ENCODE assay signal across 17 cellular contexts in the genomic region with DNA sequence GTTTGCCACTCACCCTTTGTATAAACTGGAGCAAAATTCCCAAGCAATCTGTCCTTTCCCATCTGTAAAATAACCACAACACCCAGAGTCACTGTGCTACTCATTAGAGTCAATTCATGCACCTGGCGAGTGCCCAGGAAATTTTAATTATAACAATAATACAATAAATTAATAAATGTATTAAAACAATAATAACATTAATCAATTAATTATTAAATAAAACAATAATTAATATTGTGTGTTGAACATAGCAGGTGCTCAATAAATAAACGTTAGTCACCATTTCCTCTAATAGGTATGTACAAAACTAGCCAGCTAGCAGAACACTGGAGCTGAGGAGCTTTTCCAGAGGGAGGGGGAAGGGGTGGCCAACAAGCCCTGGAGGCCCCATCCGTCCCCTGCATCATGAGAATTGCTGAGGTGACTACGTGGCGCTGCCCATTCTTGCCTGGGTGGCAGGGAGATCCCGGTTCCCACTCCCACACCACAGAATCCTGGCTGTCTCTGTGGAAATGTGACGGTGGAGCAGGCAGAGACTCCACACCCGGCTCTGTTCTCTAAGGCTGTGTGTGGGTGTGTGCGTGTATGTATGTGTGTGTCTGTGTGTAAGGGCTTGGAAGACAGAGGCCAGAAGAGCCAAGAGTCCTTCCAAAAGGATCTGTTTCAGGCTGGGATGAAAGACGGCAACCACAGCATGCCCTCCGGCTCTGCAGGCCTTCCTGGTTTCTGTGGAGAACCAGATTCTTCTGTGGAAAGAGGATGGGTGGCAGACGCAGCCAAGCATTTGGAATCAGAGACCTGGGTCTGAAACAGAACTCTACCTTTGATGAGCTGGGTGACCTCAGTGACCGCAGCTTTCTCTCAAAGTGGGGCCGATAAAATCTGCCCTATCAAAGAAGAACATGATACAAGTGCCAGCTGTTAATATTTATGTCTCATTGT. TPM values are rescaled to one million over a fixed set of nuclear protein-coding genes. Genes with fewer than 3 reads are reported as not detected.
DNase-seq lines count a peak whose midpoint lies in the region; TF ChIP-seq lines count a peak whose summit lies in the region.
"Had no signal": no experiment of that assay in that cellular context is flagged by ENCODE, and none has a peak within 500 bp of the region (broad histone marks: within the 10 kb centered on the region; RNA-seq: fewer than 3 reads in every experiment).

No MANE protein-coding gene starts in this region.

- H3K27me3 ChIP-seq in esophagus (ENCODE audit: control insufficient read depth in 1 of 2, insufficient read depth in 2 of 2, low read length in 2 of 2), result no peaks in the 10 kb centered on the region

- TF ChIP-seq CTCF in glutamatergic neuron (IDR thresholded peaks at IDR 0.05; ENCODE audit: partially characterized antibody, unreplicated experiment), result no peak

- peaks cover 3% of the 10 kb centered on the region for H3K27me3 Mint-ChIP-seq in glutamatergic neuron (ENCODE audit: unreplicated experiment)

- peaks cover 0 to 3% of the 10 kb centered on the region in 2 donors for H3K4me1 ChIP-seq in esophagus (ENCODE audit: control insufficient read depth in 2 of 2, insufficient read depth in 2 of 2, low read length in 1 of 2)
- H3K4me1 ChIP-seq: tibial artery had no signal

- H3K27ac ChIP-seq in esophagus (ENCODE audit: low read depth in 2 of 2, low read length in 1 of 2), result peak overlapping the region; percentile 67 to 71
- H3K27ac ChIP-seq: tibial artery had no signal

- peaks cover 2% of the 10 kb centered on the region for H3K9me3 Mint-ChIP-seq in glutamatergic neuron (ENCODE audit: unreplicated experiment)

- H3K4me3 Mint-ChIP-seq in glutamatergic neuron (ENCODE audit: unreplicated experiment), result no peak overlapping the region
- H3K4me3 Mint-ChIP-seq: activated CD4-positive, alpha-beta T cell treated with anti-CD3 and anti-CD28 coated beads for 36 hours; activated naive CD8-positive, alpha-beta T cell treated with anti-CD3 and anti-CD28 coated beads, Interleukin-2, amount 10 ng/mL, durations not matched to agents 7 days and 5 days; T-helper 17 cell had no signal

- H3K9me3 ChIP-seq in esophagus (ENCODE audit: control insufficient read depth in 2 of 2, insufficient read depth in 1 of 2, low read depth in 1 of 2, low read length in 1 of 2), result no peaks in the 10 kb centered on the region
- H3K9me3 ChIP-seq: tibial artery had no signal

- DNase-seq in EL (peak; percentile 70), RPMI7951 (ENCODE audit: low read depth) (peak; percentile 99), myocyte (ENCODE audit: low read depth) (peak; percentile 67), glutamatergic neuron (no peak), GM19238 (ENCODE audit: insufficient read length, low spot score) (no peak), NCI-H146 treated with DMSO at 0.1 percent for 48 hours (lab: John Stamatoyannopoulos, UW; ENCODE audit: unreplicated experiment) (no peak), NCI-H69 (lab: John Stamatoyannopoulos, UW) (no peak)
- DNase-seq: activated CD4-positive, alpha-beta T cell treated with anti-CD3 and anti-CD28 coated beads for 36 hours; activated naive CD8-positive, alpha-beta T cell treated with anti-CD3 and anti-CD28 coated beads, Interleukin-2, amount 10 ng/mL, durations not matched to agents 7 days and 5 days; AML-193; cerebellar nuclear complex; DMS53; NCI-H510A; stimulated activated CD8-positive, alpha-beta memory T cell treated with anti-CD3 and anti-CD28 coated beads, Interleukin-4, amount 100 ng/mL, for 48 hours; T-helper 17 cell; tibial artery had no signal

- no peaks in the 10 kb centered on the region for H3K36me3 ChIP-seq in esophagus (ENCODE audit: control insufficient read depth in 2 of 2, insufficient read depth in 2 of 2, low read length in 1 of 2)
- H3K36me3 ChIP-seq: tibial artery had no signal

- 44 to 59% methylated on average over 14 of the region's 14 CpGs for WGBS in esophagus, 2 donors

- H3K36me3 Mint-ChIP-seq in glutamatergic neuron (ENCODE audit: unreplicated experiment), result peaks cover 5% of the 10 kb centered on the region
- H3K36me3 Mint-ChIP-seq: activated naive CD8-positive, alpha-beta T cell treated with anti-CD3 and anti-CD28 coated beads, Interleukin-2, amount 10 ng/mL, durations not matched to agents 7 days and 5 days had no signal

- no peak overlapping the region for H3K27ac Mint-ChIP-seq in glutamatergic neuron (ENCODE audit: unreplicated experiment)
- H3K27ac Mint-ChIP-seq: activated CD4-positive, alpha-beta T cell treated with anti-CD3 and anti-CD28 coated beads for 36 hours; activated naive CD8-positive, alpha-beta T cell treated with anti-CD3 and anti-CD28 coated beads, Interleukin-2, amount 10 ng/mL, durations not matched to agents 7 days and 5 days; T-helper 17 cell had no signal

- H3K4me3 ChIP-seq in esophagus (ENCODE audit: low read depth in 1 of 2, low read length in 2 of 2), result no peak overlapping the region
- H3K4me3 ChIP-seq: tibial artery had no signal

- H3K4me1 Mint-ChIP-seq in glutamatergic neuron (ENCODE audit: low read depth, unreplicated experiment), result peaks cover 14% of the 10 kb centered on the region
- H3K4me1 Mint-ChIP-seq: activated CD4-positive, alpha-beta T cell treated with anti-CD3 and anti-CD28 coated beads for 36 hours; activated naive CD8-positive, alpha-beta T cell treated with anti-CD3 and anti-CD28 coated beads, Interleukin-2, amount 10 ng/mL, durations not matched to agents 7 days and 5 days had no signal

RNA-seq across cellular contexts. Expression of gene EZR, which starts 18.8 kb away (rescaled TPM):
- total RNA-seq in RPMI7951 (2014; rRNA removed; shearing (Covaris generic)), result 95.6 and 104 TPM in 2 replicates
- polyA plus RNA-seq in esophagus, result 100 to 1,000 TPM; 211 to 257 TPM
- total RNA-seq in myocyte (41.2 and 71.0 TPM in 2 replicates), glutamatergic neuron (ENCODE audit: unreplicated experiment) (272 TPM)
- polyA plus RNA-seq in myocyte (2012), result 96.7 TPM

Comparison
In these comparisons a context has a peak if more than half of its experiments do, and no peak if none do; other contexts are left out.
1. DNase-seq: peak in EL (single experiment), RPMI7951 (single experiment) and myocyte (single experiment); none in glutamatergic neuron (single experiment), GM19238 (single experiment), NCI-H146 treated with DMSO at 0.1 percent for 48 hours (single experiment) and NCI-H69 (single experiment).